18 cellular contexts compared by ENCODE assay signal in the genomic region with DNA sequence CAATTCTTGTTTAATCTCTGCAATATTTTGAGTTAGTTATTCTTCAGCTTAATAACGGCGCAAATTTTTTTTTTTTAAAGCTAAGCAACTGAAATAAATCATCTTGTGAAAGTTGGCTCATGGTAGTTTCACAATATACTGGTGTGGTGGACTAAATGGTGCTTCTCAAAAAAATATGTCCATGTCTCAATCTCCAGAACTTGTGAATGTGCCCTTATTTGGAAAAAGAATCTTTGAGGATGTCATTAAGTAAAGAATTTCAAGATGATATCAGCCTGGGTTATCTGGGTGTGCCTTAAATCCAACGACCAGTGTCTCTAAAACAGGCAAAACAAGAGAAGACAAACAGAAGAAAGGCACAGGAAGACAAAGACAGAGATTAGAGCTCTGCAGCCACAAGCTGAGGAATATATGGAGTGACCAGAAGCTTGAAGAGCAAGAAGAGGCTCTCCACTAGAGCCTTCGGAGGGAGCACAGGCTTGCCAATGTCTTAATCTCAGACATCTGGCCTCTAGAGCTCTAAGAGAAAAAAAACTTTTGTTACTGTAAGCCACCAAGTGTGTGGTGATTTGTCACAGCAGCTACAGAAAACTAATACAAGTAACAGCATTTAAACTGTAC.
DNase-seq lines count a peak whose midpoint lies in the region; ATAC-seq, FAIRE-seq and TF ChIP-seq lines count a peak whose summit lies in the region.
"Had no signal": no experiment of that assay in that cellular context is flagged by ENCODE, and none has a peak within 500 bp of the region (broad histone marks: within the 10 kb centered on the region; RNA-seq: fewer than 3 reads in every experiment).

No MANE protein-coding gene starts in this region.

- no peak overlapping the region for H3K4me3 ChIP-seq in A549
- no peak overlapping the region for H3K4me3 ChIP-seq in hepatocyte
- H3K4me3 ChIP-seq in uterus: no peak overlapping the region
- H3K4me3 ChIP-seq: body of pancreas, mucosa of descending colon, tibial nerve had no signal

- H4K20me1 ChIP-seq in hepatocyte (ENCODE audit: insufficient read depth, poor library complexity, severe bottlenecking): no peaks in the 10 kb centered on the region

- POLR2A ChIA-PET in A549 (lab: Yijun Ruan, JAX): no interaction called here

- intact Hi-C loops in uterus (cut with DNase I; ENCODE audit: low total_unique reads): no loop called here

- DNase-seq in A549 (ENCODE audit: low read depth in 1 of 2, low spot score in 1 of 2) (peak in 1 of 2 experiments; percentile 47), GM04504 (ENCODE audit: low read depth) (peak; percentile 41), SK-N-DZ (ENCODE audit: low spot score) (peak; percentile 13), hepatocyte (ENCODE audit: low spot score) (no peak), uterus (no peak)
- DNase-seq in activated CD4-positive, CD25-positive, alpha-beta regulatory T cell (lab: John Stamatoyannopoulos, UW): no peak
- DNase-seq: activated naive CD4-positive, alpha-beta T cell; body of pancreas; hippocampal formation; mucosa of descending colon; NCI-H2081 treated with DMSO at 0.1 percent for 48 hours; NCI-H526; T-helper 2 cell had no signal

- H3K36me3 ChIP-seq in hepatocyte (replicated peaks; ENCODE audit: insufficient read depth, low read depth): no peaks in the 10 kb centered on the region
- H3K36me3 ChIP-seq in uterus: no peaks in the 10 kb centered on the region
- H3K36me3 ChIP-seq: tibial nerve had no signal

- peak in 1 of 2 experiments; percentile 25; a peak in 2 of 6 replicates for ATAC-seq in A549
- no peak for ATAC-seq in HG02938 (IDR thresholded peaks at IDR 0.05; ENCODE audit: unreplicated experiment)
- no peak for ATAC-seq in HG02840 (IDR thresholded peaks at IDR 0.05; ENCODE audit: low FRiP score, unreplicated experiment)
- ATAC-seq: body of pancreas, esophagus mucosa, mucosa of descending colon had no signal

- CTCF ChIA-PET in A549 (lab: Yijun Ruan, JAX): interaction anchor here (1.3 kb wide), 1 partner anchor 14 kb away, joined by 4 read pairs; no protein-coding TSS in a partner anchor

- no peaks in the 10 kb centered on the region for H3K79me2 ChIP-seq in hepatocyte

- no peak for FAIRE-seq in A549 (lab: Jason Lieb, UNC)
- FAIRE-seq: RCC 7860 had no signal

- TF ChIP-seq CTCF in A549 (IDR thresholded peaks at IDR 0.05) (no peak), hepatocyte (IDR thresholded peaks at IDR 0.05; ENCODE audit: poor library complexity) (no peak), uterus (IDR thresholded peaks at IDR 0.05) (no peak)

- no peaks in the 10 kb centered on the region for H3K9me2 ChIP-seq in hepatocyte (replicated peaks; ENCODE audit: insufficient read depth)

- H3K4me1 ChIP-seq in A549 (0 out of 3 replicates have a peak, but pooled peaks cover 13% of the 10 kb centered on the region), hepatocyte (ENCODE audit: insufficient read depth) (peaks cover 13% of the 10 kb centered on the region), uterus (no peaks in the 10 kb centered on the region)
- H3K4me1 ChIP-seq: body of pancreas, tibial nerve had no signal

- H3K27ac ChIP-seq in A549: no peak overlapping the region
- peak overlapping the region; percentile 47 for H3K27ac ChIP-seq in hepatocyte
- no peak overlapping the region for H3K27ac ChIP-seq in uterus
- H3K27ac ChIP-seq: body of pancreas, tibial nerve had no signal

- TF ChIP-seq RAD21 in A549 (conservative IDR thresholded peaks at IDR 0.05 in 1 of 2, IDR thresholded peaks at IDR 0.05 in 1 of 2): no peak

- H3K27me3 ChIP-seq in hepatocyte: no peaks in the 10 kb centered on the region
- no peaks in the 10 kb centered on the region for H3K27me3 ChIP-seq in uterus
- H3K27me3 ChIP-seq: body of pancreas, tibial nerve had no signal

- H3K9me3 ChIP-seq in A549: no peaks in the 10 kb centered on the region
- no peaks in the 10 kb centered on the region for H3K9me3 ChIP-seq in hepatocyte (ENCODE audit: low read depth)
- no peaks in the 10 kb centered on the region for H3K9me3 ChIP-seq in uterus
- H3K9me3 ChIP-seq: body of pancreas, mucosa of descending colon, tibial nerve had no signal

- 71% methylated on average over 4 of the region's 4 CpGs for WGBS in A549 (ENCODE audit: missing lambda C conversion rate)
- WGBS in hepatocyte (ENCODE audit: low lambda C conversion rate, missing lambda C conversion rate): 51% methylated on average over 4 of the region's 4 CpGs

- 0 out of 3 replicates have a peak overlapping the region, but pooled peaks have one; percentile 23 for H3K4me2 ChIP-seq in A549
- H3K4me2 ChIP-seq in hepatocyte: no peak overlapping the region

- TF ChIP-seq POLR2A in A549 (IDR thresholded peaks at IDR 0.05; ENCODE audit: low read length) (no peak), uterus (IDR thresholded peaks at IDR 0.05) (no peak)

- no peak for TF ChIP-seq EP300 in A549 (IDR thresholded peaks at IDR 0.05)

- H2AFZ ChIP-seq in hepatocyte: no peak overlapping the region

TF ChIP-seq in A549, 52 proteins besides CTCF, POLR2A, EP300 and RAD21:
- TF ChIP-seq HDAC2 (IDR thresholded peaks at IDR 0.05): no peak
- no peak for TF ChIP-seq NPAS2 (CRISPR knock-in tag; IDR thresholded peaks at IDR 0.05; ENCODE audit: borderline replicate concordance)
- TF ChIP-seq, protein P1, sequence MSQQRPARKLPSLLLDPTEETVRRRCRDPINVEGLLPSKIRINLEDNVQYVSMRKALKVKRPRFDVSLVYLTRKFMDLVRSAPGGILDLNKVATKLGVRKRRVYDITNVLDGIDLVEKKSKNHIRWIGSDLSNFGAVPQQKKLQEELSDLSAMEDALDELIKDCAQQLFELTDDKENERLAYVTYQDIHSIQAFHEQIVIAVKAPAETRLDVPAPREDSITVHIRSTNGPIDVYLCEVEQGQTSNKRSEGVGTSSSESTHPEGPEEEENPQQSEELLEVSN (IDR thresholded peaks at IDR 0.05; ENCODE audit: borderline replicate concordance, low read depth): no peak
- no peak for TF ChIP-seq ZC3H11A (IDR thresholded peaks at IDR 0.05)
- TF ChIP-seq RARB (CRISPR knock-in tag; IDR thresholded peaks at IDR 0.05): no peak
TF ChIP-seq in A549: peak in this region for 0.

Comparison
In these comparisons a context has a peak if more than half of its experiments do, and no peak if none do; other contexts are left out.
1. DNase-seq: peak in GM04504 (single experiment) and SK-N-DZ (single experiment); none in hepatocyte (single experiment), uterus (0 of 2) and activated CD4-positive, CD25-positive, alpha-beta regulatory T cell (0 of 4).